17 cellular contexts compared by ENCODE assay signal in the genomic region with DNA sequence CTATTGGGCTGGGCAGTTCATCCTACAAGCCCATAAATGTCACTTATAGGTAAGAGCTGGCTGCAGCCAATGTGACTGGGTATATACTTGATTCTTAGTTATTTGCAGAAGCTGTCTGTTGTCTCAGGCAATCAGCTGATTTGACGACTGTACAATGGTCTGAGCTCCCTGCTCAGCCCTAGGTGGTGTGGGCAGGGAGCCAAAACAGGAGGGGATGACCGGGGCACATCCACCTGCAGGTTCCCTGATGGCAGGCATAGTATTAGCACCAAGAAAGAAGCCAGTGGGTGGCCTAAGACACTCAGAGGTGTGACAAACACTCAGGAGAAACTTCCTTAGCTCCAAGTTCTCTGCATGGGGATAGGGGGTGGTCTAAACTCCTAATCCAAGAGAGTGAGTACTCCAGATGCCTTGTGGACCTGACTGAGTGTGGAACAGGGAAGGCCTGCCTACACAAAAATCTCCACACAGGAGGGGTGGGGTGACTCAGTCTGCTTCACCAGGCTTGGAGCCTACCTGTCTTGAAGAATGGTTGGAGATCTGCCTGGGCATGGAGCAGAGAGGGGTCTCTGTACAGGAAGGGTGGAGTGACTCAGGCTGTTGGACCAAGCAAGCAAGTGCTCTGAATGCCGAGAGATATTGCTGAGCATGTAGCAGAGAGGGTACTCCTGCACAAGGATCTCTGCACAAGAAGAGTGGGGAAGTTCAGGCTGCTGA.
A peak's percentile ranks its signal among the peaks of the same experiment; 100 is the strongest.
DNase-seq lines count a peak whose midpoint lies in the region; ATAC-seq and TF ChIP-seq lines count a peak whose summit lies in the region.
"Had no signal": no experiment of that assay in that cellular context is flagged by ENCODE, and none has a peak within 500 bp of the region (broad histone marks: within the 10 kb centered on the region; RNA-seq: fewer than 3 reads in every experiment).

No MANE protein-coding gene starts in this region.

- peaks cover 12 to 22% (median 19%) of the 10 kb centered on the region in 3 experiments for H3K36me3 Mint-ChIP-seq in H9 (ENCODE audit: insufficient read depth in 1 of 3, low read depth in 3 of 3)
- H3K36me3 Mint-ChIP-seq: IgD-negative memory B cell had no signal

- H3K9me3 Mint-ChIP-seq in H9 = peaks cover 15 to 19% of the 10 kb centered on the region in 2 experiments
- peaks cover 21 to 43% of the 10 kb centered on the region in 2 donors for H3K9me3 Mint-ChIP-seq in stimulated activated naive CD8-positive, alpha-beta T cell treated with anti-CD3 and anti-CD28 coated beads, Interleukin-15, amount 100 ng/mL, for 72 hours

- ATAC-seq in stimulated activated naive CD8-positive, alpha-beta T cell treated with anti-CD3 and anti-CD28 coated beads, Interleukin-15, amount 100 ng/mL, for 72 hours = no peak

- H4K5ac ChIP-seq in H9 (ENCODE audit: insufficient read length, low read depth, low read length) = no peak overlapping the region

- no peak overlapping the region for H2BK12ac ChIP-seq in H9 (ENCODE audit: insufficient read length, low read depth, low read length)

- no peak overlapping the region for H3K4me3 Mint-ChIP-seq in H9
- no peak overlapping the region for H3K4me3 Mint-ChIP-seq in stimulated activated naive CD8-positive, alpha-beta T cell treated with anti-CD3 and anti-CD28 coated beads, Interleukin-15, amount 100 ng/mL, for 72 hours
- H3K4me3 Mint-ChIP-seq: IgD-negative memory B cell had no signal

- no peak overlapping the region for H2BK120ac ChIP-seq in H9 (ENCODE audit: low read depth, low read length, poor library complexity, severe bottlenecking)

- no CpG with 5 or more reads among the region's 3 CpGs for WGBS in H9 (ENCODE audit: extremely low coverage, insufficient read length, low lambda C conversion rate)

- H3K4me2 ChIP-seq in H9 (ENCODE audit: insufficient read depth, insufficient read length, low read length) = no peak overlapping the region
- H3K4me2 ChIP-seq: BLaER1 treated with 17β-estradiol and CSF1 and Interleukin-3, amounts not matched to agents 10 nM and 100 nM had no signal

- H3K4me3 ChIP-seq in epithelial cell of esophagus (ENCODE audit: low read length) = no peak overlapping the region
- H3K4me3 ChIP-seq: BLaER1 treated with 17β-estradiol and CSF1 and Interleukin-3, amounts not matched to agents 10 nM and 100 nM; GM23248; SK-N-MC had no signal

- H4K91ac ChIP-seq in H9 (ENCODE audit: insufficient read length, low read depth, low read length) = peak overlapping the region; percentile 20

- no peak overlapping the region for H3K27ac ChIP-seq in H9 (ENCODE audit: insufficient read length, low read depth, low read length)
- H3K27ac ChIP-seq: BLaER1 treated with 17β-estradiol and CSF1 and Interleukin-3, amounts not matched to agents 10 nM and 100 nM; GM23248; SK-N-MC had no signal

- peak overlapping the region in 1 of 3 experiments; percentile 73; a peak in 1 of 7 replicates for H3K27ac Mint-ChIP-seq in H9
- no peak overlapping the region for H3K27ac Mint-ChIP-seq in stimulated activated naive CD8-positive, alpha-beta T cell treated with anti-CD3 and anti-CD28 coated beads, Interleukin-15, amount 100 ng/mL, for 72 hours
- H3K27ac Mint-ChIP-seq: IgD-negative memory B cell had no signal

- no peak overlapping the region for H2AK5ac ChIP-seq in H9 (ENCODE audit: insufficient read length, low read length)

- no peak overlapping the region for H2BK20ac ChIP-seq in H9 (ENCODE audit: low read depth, low read length, poor library complexity, severe bottlenecking)

- no peaks in the 10 kb centered on the region for H3K79me2 ChIP-seq in H9 (ENCODE audit: insufficient read depth, low read length)

- no peak overlapping the region for H3K9ac ChIP-seq in H9 (ENCODE audit: extremely low read depth, insufficient read length, low read length)
- H3K9ac ChIP-seq: BLaER1 treated with 17β-estradiol and CSF1 and Interleukin-3, amounts not matched to agents 10 nM and 100 nM; GM23248 had no signal

- H3K27me3 ChIP-seq in H9 (ENCODE audit: insufficient read depth, low read length) = no peaks in the 10 kb centered on the region
- H3K27me3 ChIP-seq: BLaER1 treated with 17β-estradiol and CSF1 and Interleukin-3, amounts not matched to agents 10 nM and 100 nM had no signal

- no peak overlapping the region for H2BK15ac ChIP-seq in H9 (ENCODE audit: low read depth, low read length)

- no peaks in the 10 kb centered on the region for H3K9me3 ChIP-seq in H9 (ENCODE audit: control insufficient read depth, low read depth, low read length)

- no peak overlapping the region for H3K18ac ChIP-seq in H9 (ENCODE audit: insufficient read length, low read depth, low read length)

- H2AFZ ChIP-seq in H9 (ENCODE audit: low read length) = no peak overlapping the region
- H2AFZ ChIP-seq: GM23248 had no signal

- TF ChIP-seq CTCF in H9 (conservative IDR thresholded peaks at IDR 0.05) (no peak), epithelial cell of esophagus (IDR thresholded peaks at IDR 0.05; ENCODE audit: insufficient read depth, low read depth, low read length, missing control alignments) (no peak)

- H4K20me1 ChIP-seq in H9 (ENCODE audit: control insufficient read depth, insufficient read depth, insufficient read length) = no peaks in the 10 kb centered on the region
- H4K20me1 ChIP-seq: BLaER1 treated with 17β-estradiol and CSF1 and Interleukin-3, amounts not matched to agents 10 nM and 100 nM had no signal

- H3K56ac ChIP-seq in H9 (ENCODE audit: insufficient read length, low read depth, low read length) = no peak overlapping the region

- H3K4me1 ChIP-seq in H9 (ENCODE audit: insufficient read depth, low read length) = no peaks in the 10 kb centered on the region
- H3K4me1 ChIP-seq: BLaER1 treated with 17β-estradiol and CSF1 and Interleukin-3, amounts not matched to agents 10 nM and 100 nM had no signal

- DNase-seq in NCI-H1417 (lab: John Stamatoyannopoulos, UW) (peak in 2 of 3 experiments; percentile 14 to 65), NCI-H1417 treated with DMSO at 0.1 percent for 48 hours (lab: John Stamatoyannopoulos, UW) (no peak), H9 (no peak), NCI-H69 (lab: John Stamatoyannopoulos, UW) (peak; percentile 98), epithelial cell of esophagus (ENCODE audit: low read depth) (peak; percentile 19), NCI-H526 treated with DMSO at 0.1 percent for 48 hours (lab: John Stamatoyannopoulos, UW) (no peak)
- no peak for DNase-seq in NK-92 treated with Interleukin-12 subunit alpha and Interleukin-12 subunit beta, amount 100 ng/mL, for 24 hours (lab: John Stamatoyannopoulos, UW)
- no peak for DNase-seq in stimulated activated naive CD8-positive, alpha-beta T cell treated with anti-CD3 and anti-CD28 coated beads, Interleukin-15, amount 100 ng/mL, for 72 hours
- DNase-seq: DMS79, GF-D8, GM23248, NCI-H187 treated with DMSO at 0.1 percent for 48 hours, NCI-H446, T-helper 1 cell had no signal

- no peak overlapping the region for H3K23ac ChIP-seq in H9 (ENCODE audit: insufficient read length, low read depth, low read length)

- H3K23me2 ChIP-seq in H9 (ENCODE audit: insufficient read length, low read depth, low read length, poor library complexity, severe bottlenecking) = no peaks in the 10 kb centered on the region

- H3K4me1 Mint-ChIP-seq in H9 = peaks cover 2 to 5% of the 10 kb centered on the region in 2 experiments; a peak in 1 of 4 replicates
- H3K4me1 Mint-ChIP-seq in stimulated activated naive CD8-positive, alpha-beta T cell treated with anti-CD3 and anti-CD28 coated beads, Interleukin-15, amount 100 ng/mL, for 72 hours = no peaks in the 10 kb centered on the region
- H3K4me1 Mint-ChIP-seq: IgD-negative memory B cell had no signal

- H3K79me1 ChIP-seq in H9 (ENCODE audit: insufficient read depth, low read depth, low read length, poor library complexity, severe bottlenecking) = no peaks in the 10 kb centered on the region

- no peaks in the 10 kb centered on the region for H3K27me3 Mint-ChIP-seq in H9 (ENCODE audit: low read depth)
- no peaks in the 10 kb centered on the region for H3K27me3 Mint-ChIP-seq in stimulated activated naive CD8-positive, alpha-beta T cell treated with anti-CD3 and anti-CD28 coated beads, Interleukin-15, amount 100 ng/mL, for 72 hours
- H3K27me3 Mint-ChIP-seq: IgD-negative memory B cell had no signal

- no peak overlapping the region for H3K4ac ChIP-seq in H9 (ENCODE audit: low read depth, low read length)

- H3T11ph ChIP-seq in H9 (ENCODE audit: low read length) = no peak overlapping the region

- no peak overlapping the region for H4K8ac ChIP-seq in H9 (replicated peaks; ENCODE audit: insufficient read length, low read depth, low read length)

- H2BK5ac ChIP-seq in H9 (ENCODE audit: insufficient read length, low read length) = no peak overlapping the region

- no peak overlapping the region for H3K14ac ChIP-seq in H9 (ENCODE audit: insufficient read depth, low read length)

Comparison
In these comparisons a context has a peak if more than half of its experiments do, and no peak if none do; other contexts are left out.
1. DNase-seq: peak in NCI-H1417 (2 of 3), NCI-H69 (single experiment) and epithelial cell of esophagus (single experiment); none in NCI-H1417 treated with DMSO at 0.1 percent for 48 hours (single experiment), H9 (single experiment), NK-92 treated with Interleukin-12 subunit alpha and Interleukin-12 subunit beta, amount 100 ng/mL, for 24 hours (single experiment), NCI-H526 treated with DMSO at 0.1 percent for 48 hours (single experiment) and stimulated activated naive CD8-positive, alpha-beta T cell treated with anti-CD3 and anti-CD28 coated beads, Interleukin-15, amount 100 ng/mL, for 72 hours (0 of 2).